In the genomic region with DNA sequence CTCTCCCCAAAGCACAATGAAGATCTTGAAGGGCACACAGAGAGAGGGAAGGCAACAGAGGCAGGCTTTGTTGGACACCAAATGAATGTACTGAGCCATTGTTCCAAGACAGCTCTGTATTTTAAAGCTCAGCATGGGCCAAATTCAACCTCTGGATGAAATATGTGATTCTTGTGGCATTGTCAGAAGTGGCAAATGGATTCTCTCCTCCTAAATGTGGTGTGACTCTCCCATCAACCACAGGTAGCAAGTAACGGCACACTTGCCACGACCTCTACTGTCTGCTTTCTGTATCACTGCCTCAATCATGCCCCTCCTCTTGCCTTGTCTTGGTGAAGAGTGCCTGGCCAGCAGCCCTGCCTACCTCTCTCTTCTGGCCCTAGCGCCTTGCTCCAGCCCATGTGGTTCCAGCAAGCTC, we compare ENCODE assay signal across 9 cellular contexts. TPM values are rescaled to one million over a fixed set of nuclear protein-coding genes. Genes with fewer than 3 reads are reported as not detected.
A peak's percentile ranks its signal among the peaks of the same experiment; 100 is the strongest.
DNase-seq lines count a peak whose midpoint lies in the region; ATAC-seq and TF ChIP-seq lines count a peak whose summit lies in the region.
"Had no signal": no experiment of that assay in that cellular context is flagged by ENCODE, and none has a peak within 500 bp of the region (broad histone marks: within the 10 kb centered on the region; RNA-seq: fewer than 3 reads in every experiment).

No MANE protein-coding gene starts in this region.

- intact Hi-C loops in left ventricle myocardium inferior (cut with micrococcal nuclease) = loop anchor here (10.0 kb wide), 1 partner anchor 121 kb away; no protein-coding TSS in a partner anchor

- H3K4me3 ChIP-seq in GM12864 (ENCODE audit: low read depth, low read length) (no peak overlapping the region), NT2/D1 (ENCODE audit: insufficient read length, low read depth) (no peak overlapping the region), left ventricle myocardium inferior (no peak overlapping the region)

- ATAC-seq in GM21529 (IDR thresholded peaks at IDR 0.05; ENCODE audit: unreplicated experiment) (peak; percentile 72), GM21381 (IDR thresholded peaks at IDR 0.05; ENCODE audit: unreplicated experiment) (no peak)

- H3K27ac ChIP-seq in left ventricle myocardium inferior (replicated peaks) = no peak overlapping the region
- H3K27ac ChIP-seq: KMS-11 had no signal

- H3K4me1 ChIP-seq in NT2/D1 (ENCODE audit: insufficient read depth, insufficient read length) = peaks cover 3% of the 10 kb centered on the region
- H3K4me1 ChIP-seq in left ventricle myocardium inferior = peaks cover 56% of the 10 kb centered on the region

- no peak overlapping the region for H3K9ac ChIP-seq in NT2/D1 (ENCODE audit: insufficient read length, low read depth)
- H3K9ac ChIP-seq: KMS-11 had no signal

- no peaks in the 10 kb centered on the region for H3K27me3 ChIP-seq in NT2/D1 (ENCODE audit: insufficient read depth, insufficient read length)
- H3K27me3 ChIP-seq in left ventricle myocardium inferior (ENCODE audit: low read depth) = no peaks in the 10 kb centered on the region

- TF ChIP-seq CTCF in GM12864 (IDR thresholded peaks at IDR 0.05; ENCODE audit: low read depth, low read length, missing control alignments) (peak; percentile 72), left ventricle myocardium inferior (IDR thresholded peaks at IDR 0.05; ENCODE audit: borderline replicate concordance) (no peak)

- H3K9me3 ChIP-seq in NT2/D1 (ENCODE audit: insufficient read depth, low read length) (no peaks in the 10 kb centered on the region), left ventricle myocardium inferior (replicated peaks) (no peaks in the 10 kb centered on the region)

- DNase-seq in GM12864 (ENCODE audit: low read depth) (peak; percentile 19), NT2/D1 (ENCODE audit: low read depth, low spot score) (peak; percentile 22), iPS-NIHi7 (ENCODE audit: extremely low spot score) (peak; percentile 72), kidney glomerular epithelial cell (lab: John Stamatoyannopoulos, UW) (no peak), left ventricle myocardium inferior (no peak)
- no peak for DNase-seq in stimulated activated CD4-positive, alpha-beta T cell treated with anti-CD3 and anti-CD28 coated beads, Interleukin-12 subunit alpha, Interleukin-12 subunit beta, amount 100 ng/mL, for 4 hours

- H3K36me3 ChIP-seq in NT2/D1 (ENCODE audit: insufficient read depth, insufficient read length, low read length) (no peaks in the 10 kb centered on the region), left ventricle myocardium inferior (peaks cover 4% of the 10 kb centered on the region)

RNA-seq across cellular contexts. Expression of gene MOB3B, which starts 6.1 kb away (rescaled TPM):
- total RNA-seq in left ventricle myocardium inferior = 2.1 TPM

RNA-seq across cellular contexts. Expression of gene IFNK, which starts 11.6 kb away (rescaled TPM):
- total RNA-seq in left ventricle myocardium inferior = not detected

RNA-seq across cellular contexts. Expression of gene C9orf72, which starts 37.6 kb away (rescaled TPM):
- 15.6 TPM for total RNA-seq in left ventricle myocardium inferior

Comparison
In these comparisons a context has a peak if more than half of its experiments do, and no peak if none do; other contexts are left out.
1. DNase-seq: peak in GM12864 (single experiment), NT2/D1 (single experiment) and iPS-NIHi7 (single experiment); none in kidney glomerular epithelial cell (single experiment), stimulated activated CD4-positive, alpha-beta T cell treated with anti-CD3 and anti-CD28 coated beads, Interleukin-12 subunit alpha, Interleukin-12 subunit beta, amount 100 ng/mL, for 4 hours (single experiment) and left ventricle myocardium inferior (single experiment).